In genomic region chr20:23435675-23436539, GRCh38 we compare ENCODE assay signal across 1 cellular context.
TF ChIP-seq lines count a peak whose summit lies in the region.

No MANE protein-coding gene starts in this region.

TF ChIP-seq in H1, 55 proteins besides CTCF, POLR2A, EP300 and RAD21:
- TF ChIP-seq GABPA (IDR thresholded peaks at IDR 0.05; ENCODE audit: borderline replicate concordance, insufficient read depth, low read length), result no peak
- no peak for TF ChIP-seq CHD7 (IDR thresholded peaks at IDR 0.05; ENCODE audit: insufficient replicate concordance, low read length)
- TF ChIP-seq KDM1A (IDR thresholded peaks at IDR 0.05; ENCODE audit: borderline replicate concordance, low read length), result no peak
- no peak for TF ChIP-seq SIX5 (IDR thresholded peaks at IDR 0.05; ENCODE audit: low read depth, low read length)
- TF ChIP-seq CHD2 (IDR thresholded peaks at IDR 0.05; ENCODE audit: low read length), result no peak
- TF ChIP-seq KDM5A (IDR thresholded peaks at IDR 0.05; ENCODE audit: low read length), result no peak
- no peak for TF ChIP-seq GTF2F1 (IDR thresholded peaks at IDR 0.05; ENCODE audit: borderline replicate concordance, low read depth, low read length)
- TF ChIP-seq JUND (IDR thresholded peaks at IDR 0.05; ENCODE audit: low read length), result no peak
- no peak for TF ChIP-seq KDM4A (IDR thresholded peaks at IDR 0.05; ENCODE audit: low read depth, low read length, severe bottlenecking)
- TF ChIP-seq ZNF274 (IDR thresholded peaks at IDR 0.05; ENCODE audit: borderline replicate concordance, extremely low read depth, low read length), result no peak
- TF ChIP-seq HDAC2 (IDR thresholded peaks at IDR 0.05; ENCODE audit: borderline replicate concordance in 1 of 2, low read depth in 2 of 2, low read length in 2 of 2), result no peak
- TF ChIP-seq JUN (IDR thresholded peaks at IDR 0.05; ENCODE audit: low read depth, low read length), result no peak
- TF ChIP-seq CREB1 (IDR thresholded peaks at IDR 0.05), result no peak
- TF ChIP-seq E2F6 (IDR thresholded peaks at IDR 0.05), result no peak
- no peak for TF ChIP-seq SRF (IDR thresholded peaks at IDR 0.05; ENCODE audit: low read depth, low read length)
- TF ChIP-seq SP1 (IDR thresholded peaks at IDR 0.05; ENCODE audit: low read depth, low read length), result no peak
